In genomic region chr3:8484409-8485140, GRCh38 we compare ENCODE assay signal across 32 cellular contexts. TPM values are rescaled to one million over a fixed set of nuclear protein-coding genes. Genes with fewer than 3 reads are reported as not detected.
DNase-seq lines count a peak whose midpoint lies in the region; ATAC-seq and TF ChIP-seq lines count a peak whose summit lies in the region.
"Had no signal": no experiment of that assay in that cellular context is flagged by ENCODE, and none has a peak within 500 bp of the region (broad histone marks: within the 10 kb centered on the region; RNA-seq: fewer than 3 reads in every experiment).

No MANE protein-coding gene starts in this region.

- peak overlapping the region; percentile 50 for H3K27ac ChIP-seq in RWPE2 (ENCODE audit: poor library complexity, severe bottlenecking)
- peak overlapping the region; percentile 81 to 93 for H3K27ac ChIP-seq in coronary artery
- H3K27ac ChIP-seq in tibial artery, result peak overlapping the region; percentile 81 to 88
- no peak overlapping the region for H3K27ac ChIP-seq in upper lobe of right lung
- H3K27ac ChIP-seq: BLaER1, epithelial cell of prostate, neutrophil, WERI-Rb-1 had no signal

- H3K4me3 Mint-ChIP-seq in osteocyte (ENCODE audit: unreplicated experiment), result no peak overlapping the region
- H3K4me3 Mint-ChIP-seq: activated naive CD4-positive, alpha-beta T cell treated with anti-CD3 and anti-CD28 coated beads, Interleukin-2, amount 50 U/mL, for 24 hours; IgD-negative memory B cell; mesothelial cell of epicardium; naive B cell had no signal

- TF ChIP-seq CTCF in RWPE2 (IDR thresholded peaks at IDR 0.05; ENCODE audit: poor library complexity, severe bottlenecking), result no peak
- no peak for TF ChIP-seq CTCF in coronary artery (IDR thresholded peaks at IDR 0.05)
- no peak for TF ChIP-seq CTCF in osteocyte (IDR thresholded peaks at IDR 0.05)
- no peak for TF ChIP-seq CTCF in tibial artery (IDR thresholded peaks at IDR 0.05)
- no peak for TF ChIP-seq CTCF in upper lobe of right lung (IDR thresholded peaks at IDR 0.05)

- TF ChIP-seq POLR2A in erythroblast (IDR thresholded peaks at IDR 0.05; ENCODE audit: low read length), result no peak

- H3K36me3 ChIP-seq in RWPE2 (ENCODE audit: low read depth), result no peaks in the 10 kb centered on the region
- no peaks in the 10 kb centered on the region for H3K36me3 ChIP-seq in tibial artery
- H3K36me3 ChIP-seq in upper lobe of right lung, result no peaks in the 10 kb centered on the region
- H3K36me3 ChIP-seq: BLaER1, HAP-1, heart right ventricle, neutrophil, prostate gland, WERI-Rb-1 had no signal

- H3K4me1 ChIP-seq in RWPE2 (ENCODE audit: insufficient read depth, poor library complexity, severe bottlenecking) (peaks cover 7% of the 10 kb centered on the region), tibial artery (peaks cover 0 to 90% (median 47%) of the 10 kb centered on the region in 4 donors), upper lobe of right lung (peaks cover 28% of the 10 kb centered on the region)
- H3K4me1 ChIP-seq: BLaER1 had no signal

- ATAC-seq in RWPE2 (ENCODE audit: low read depth) (no peak), upper lobe of right lung (no peak)
- ATAC-seq: GM12878; heart right ventricle; Panc1; stimulated activated naive CD8-positive, alpha-beta T cell treated with anti-CD3 and anti-CD28 coated beads, Interleukin-15, Interleukin-2, amounts not matched to agents 100 U/mL and 50 U/mL, for 24 hours had no signal

- intact Hi-C loops in tibial artery (cut with DNase I; ENCODE audit: low total_unique reads), result no loop called here
- intact Hi-C loops in upper lobe of right lung (cut with DNase I), result no loop called here

- H3K9me3 Mint-ChIP-seq in osteocyte (ENCODE audit: unreplicated experiment), result peaks cover 17% of the 10 kb centered on the region
- H3K9me3 Mint-ChIP-seq: activated naive CD4-positive, alpha-beta T cell treated with anti-CD3 and anti-CD28 coated beads, Interleukin-2, amount 50 U/mL, for 24 hours; activated T-helper 2 cell treated with anti-CD3 and anti-CD28 coated beads, Interferon-gamma antibody, Interleukin-2, Interleukin-4, amounts not matched to agents 10 μg/mL and 5 μg/mL and 100 μg/mL, durations not matched to agents 14 hours and 24 hours and 36 hours had no signal

- no peak overlapping the region for H3K4me3 ChIP-seq in RWPE2 (ENCODE audit: severe bottlenecking)
- no peak overlapping the region for H3K4me3 ChIP-seq in coronary artery
- no peak overlapping the region for H3K4me3 ChIP-seq in tibial artery
- H3K4me3 ChIP-seq in upper lobe of right lung, result no peak overlapping the region
- H3K4me3 ChIP-seq: BLaER1, GM12878, HAP-1, heart right ventricle, prostate gland, skin epidermis had no signal

- peaks cover 12% of the 10 kb centered on the region for H3K36me3 Mint-ChIP-seq in osteocyte (ENCODE audit: unreplicated experiment)
- H3K36me3 Mint-ChIP-seq: activated naive CD4-positive, alpha-beta T cell treated with anti-CD3 and anti-CD28 coated beads, Interleukin-2, amount 50 U/mL, for 24 hours; IgD-negative memory B cell; naive B cell had no signal

- H3K27ac Mint-ChIP-seq in osteocyte (ENCODE audit: unreplicated experiment), result peak overlapping the region; percentile 87
- H3K27ac Mint-ChIP-seq: activated naive CD4-positive, alpha-beta T cell treated with anti-CD3 and anti-CD28 coated beads, Interleukin-2, amount 50 U/mL, for 24 hours; activated T-helper 2 cell treated with anti-CD3 and anti-CD28 coated beads, Interferon-gamma antibody, Interleukin-2, Interleukin-4, amounts not matched to agents 10 μg/mL and 5 μg/mL and 100 μg/mL, durations not matched to agents 14 hours and 24 hours and 36 hours; mesothelial cell of epicardium; naive B cell had no signal

- no peaks in the 10 kb centered on the region for H3K27me3 ChIP-seq in RWPE2 (ENCODE audit: insufficient read depth, poor library complexity, severe bottlenecking)
- no peaks in the 10 kb centered on the region for H3K27me3 ChIP-seq in tibial artery
- no peaks in the 10 kb centered on the region for H3K27me3 ChIP-seq in upper lobe of right lung
- H3K27me3 ChIP-seq: BLaER1, heart right ventricle, neutrophil had no signal

- H3K9me3 ChIP-seq in RWPE2 (ENCODE audit: severe bottlenecking), result no peaks in the 10 kb centered on the region
- H3K9me3 ChIP-seq in tibial artery, result peaks cover 0 to 4% (median 0%) of the 10 kb centered on the region in 3 donors
- no peaks in the 10 kb centered on the region for H3K9me3 ChIP-seq in upper lobe of right lung
- H3K9me3 ChIP-seq: BLaER1, HAP-1, neutrophil, prostate gland had no signal

- H3K27me3 Mint-ChIP-seq in osteocyte (ENCODE audit: unreplicated experiment), result no peaks in the 10 kb centered on the region
- H3K27me3 Mint-ChIP-seq: activated naive CD4-positive, alpha-beta T cell treated with anti-CD3 and anti-CD28 coated beads, Interleukin-2, amount 50 U/mL, for 24 hours; IgD-negative memory B cell; naive B cell had no signal

- DNase-seq in RWPE2 (ENCODE audit: low spot score) (no peak), coronary artery (ENCODE audit: low spot score) (no peak), osteocyte (ENCODE audit: extremely low spot score, unreplicated experiment) (no peak), tibial artery (no peak), upper lobe of right lung (no peak), erythroblast (lab: John Stamatoyannopoulos, UW) (no peak)
- DNase-seq in stimulated activated CD4-positive, alpha-beta T cell treated with anti-CD3 and anti-CD28 coated beads, Interleukin-4, amount 100 ng/mL, for 4 hours, result no peak
- DNase-seq: activated CD4-positive, alpha-beta T cell treated with anti-CD3 and anti-CD28 coated beads for 4 hours; amygdala; DMS153; effector CD4-positive, alpha-beta T cell; heart right ventricle; naive B cell; NCI-H1436 treated with DMSO at 0.1 percent for 48 hours; NCI-H2081 treated with DMSO at 0.1 percent for 48 hours; NCI-H226; NCI-H526 treated with DMSO at 0.1 percent for 48 hours; SHP77 treated with DMSO at 0.1 percent for 48 hours; stimulated activated naive CD8-positive, alpha-beta T cell treated with anti-CD3 and anti-CD28 coated beads, Interleukin-15, Interleukin-2, amounts not matched to agents 100 U/mL and 50 U/mL, for 24 hours; WERI-Rb-1 had no signal

- H3K4me1 Mint-ChIP-seq in osteocyte (ENCODE audit: unreplicated experiment), result peaks cover 70% of the 10 kb centered on the region
- H3K4me1 Mint-ChIP-seq: activated naive CD4-positive, alpha-beta T cell treated with anti-CD3 and anti-CD28 coated beads, Interleukin-2, amount 50 U/mL, for 24 hours; IgD-negative memory B cell; naive B cell had no signal

RNA-seq across cellular contexts. Expression of gene LMCD1, which starts 17.0 kb away (rescaled TPM):
- total RNA-seq in osteocyte, result 135 and 136 TPM in 2 replicates
- 174 TPM for total RNA-seq in upper lobe of right lung
